In the genomic region with DNA sequence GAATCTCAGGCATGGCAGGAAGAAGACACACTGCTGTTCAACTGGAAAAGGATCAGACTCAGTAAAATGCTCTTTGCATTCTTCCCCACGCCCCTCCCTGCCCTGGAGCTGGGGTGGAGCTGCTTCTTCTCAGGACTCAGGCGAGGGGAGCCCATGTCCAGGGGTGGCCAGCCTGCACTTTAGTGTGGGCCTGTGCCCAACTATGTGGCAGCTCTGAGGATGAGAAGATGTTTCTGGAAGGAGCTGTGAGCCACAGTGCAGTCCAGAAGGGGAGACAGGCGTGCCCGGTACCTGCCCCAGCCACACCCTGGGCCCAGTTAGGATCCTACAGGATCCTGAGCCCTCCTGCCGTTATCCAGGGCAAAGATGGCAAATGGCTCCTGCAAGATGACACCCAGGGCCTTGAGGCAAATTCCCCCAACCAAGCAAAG, we compare ENCODE assay signal across 13 cellular contexts.
A peak's percentile ranks its signal among the peaks of the same experiment; 100 is the strongest.
DNase-seq lines count a peak whose midpoint lies in the region; ATAC-seq and TF ChIP-seq lines count a peak whose summit lies in the region.
"Had no signal": no experiment of that assay in that cellular context is flagged by ENCODE, and none has a peak within 500 bp of the region (broad histone marks: within the 10 kb centered on the region; RNA-seq: fewer than 3 reads in every experiment).

No MANE protein-coding gene starts in this region.

- H3K27ac ChIP-seq in upper lobe of right lung (no peak overlapping the region), tibial nerve (no peak overlapping the region)

- peaks cover 5% of the 10 kb centered on the region for H3K36me3 ChIP-seq in upper lobe of right lung
- H3K36me3 ChIP-seq in tibial nerve = peaks cover 0 to 19% (median 0%) of the 10 kb centered on the region in 3 donors

- no peaks in the 10 kb centered on the region for H3K27me3 Mint-ChIP-seq in activated naive CD4-positive, alpha-beta T cell treated with anti-CD3 and anti-CD28 coated beads, Interleukin-2, amount 10 ng/mL, durations not matched to agents 7 days and 5 days
- H3K27me3 Mint-ChIP-seq: B cell, naive B cell had no signal

- CTCF ChIA-PET in activated naive CD4-positive, alpha-beta T cell treated with anti-CD3 and anti-CD28 coated beads, Interleukin-2, amount 10 ng/mL, durations not matched to agents 7 days and 5 days (lab: Charles Lee) = no interaction called here

- H3K4me3 ChIP-seq in astrocyte of the spinal cord (ENCODE audit: low read depth, low read length) (no peak overlapping the region), upper lobe of right lung (no peak overlapping the region), tibial nerve (no peak overlapping the region)

- peaks cover 58% of the 10 kb centered on the region for H3K4me1 Mint-ChIP-seq in activated naive CD4-positive, alpha-beta T cell treated with anti-CD3 and anti-CD28 coated beads, Interleukin-2, amount 10 ng/mL, durations not matched to agents 7 days and 5 days

- 54 to 69% methylated on average over 2 to 5 of the region's 5 CpGs for WGBS in tibial nerve, 2 donors

- H3K9me3 Mint-ChIP-seq in activated naive CD4-positive, alpha-beta T cell treated with anti-CD3 and anti-CD28 coated beads, Interleukin-2, amount 50 U/mL, for 72 hours = no peaks in the 10 kb centered on the region
- no peaks in the 10 kb centered on the region for H3K9me3 Mint-ChIP-seq in activated naive CD4-positive, alpha-beta T cell treated with anti-CD3 and anti-CD28 coated beads, Interleukin-2, amount 10 ng/mL, durations not matched to agents 7 days and 5 days
- H3K9me3 Mint-ChIP-seq: activated T-helper 1 cell treated with anti-CD3 and anti-CD28 coated beads, Interleukin-12 subunit alpha, Interleukin-12 subunit beta, Interleukin-2, Interleukin-4 antibody, amounts not matched to agents 30 ng/mL and 10 ng/mL and 1 ng/mL, durations not matched to agents 14 hours and 24 hours and 36 hours; naive B cell had no signal

- peak overlapping the region; percentile 55 to 68 for H3K27ac Mint-ChIP-seq in activated naive CD4-positive, alpha-beta T cell treated with anti-CD3 and anti-CD28 coated beads, Interleukin-2, amount 50 U/mL, for 72 hours
- H3K27ac Mint-ChIP-seq in activated naive CD4-positive, alpha-beta T cell treated with anti-CD3 and anti-CD28 coated beads, Interleukin-2, amount 10 ng/mL, durations not matched to agents 7 days and 5 days = no peak overlapping the region
- H3K27ac Mint-ChIP-seq: activated T-helper 1 cell treated with anti-CD3 and anti-CD28 coated beads, Interleukin-12 subunit alpha, Interleukin-12 subunit beta, Interleukin-2, Interleukin-4 antibody, amounts not matched to agents 30 ng/mL and 10 ng/mL and 1 ng/mL, durations not matched to agents 14 hours and 24 hours and 36 hours; B cell had no signal

- TF ChIP-seq EP300 in tibial nerve (IDR thresholded peaks at IDR 0.05) = no peak

- no peak for DNase-seq in activated naive CD4-positive, alpha-beta T cell treated with anti-CD3 and anti-CD28 coated beads, Interleukin-2, amount 50 U/mL, for 72 hours (ENCODE audit: low spot score in 2 of 2)
- no peak for DNase-seq in activated naive CD4-positive, alpha-beta T cell treated with anti-CD3 and anti-CD28 coated beads, Interleukin-2, amount 10 ng/mL, durations not matched to agents 7 days and 5 days
- DNase-seq in astrocyte of the spinal cord (ENCODE audit: low read depth, low spot score) = peak; percentile 55
- no peak for DNase-seq in left colon
- no peak for DNase-seq in upper lobe of right lung
- no peak for DNase-seq in tibial nerve (ENCODE audit: low spot score in 2 of 2)
- DNase-seq in NCI-H748 (lab: John Stamatoyannopoulos, UW; ENCODE audit: unreplicated experiment) = no peak
- DNase-seq in activated effector memory CD4-positive, alpha-beta T cell treated with Interleukin-2 at 50 U/mL for 16 hours = no peak
- DNase-seq: naive B cell; NCI-H1417 treated with DMSO at 0.1 percent for 48 hours; stimulated activated CD4-positive, alpha-beta T cell treated with anti-CD3 and anti-CD28 coated beads, Interleukin-1b, Interleukin-23, amount 100 ng/mL, for 48 hours had no signal

- H3K36me3 Mint-ChIP-seq in activated naive CD4-positive, alpha-beta T cell treated with anti-CD3 and anti-CD28 coated beads, Interleukin-2, amount 50 U/mL, for 72 hours = peaks cover 0 to 7% of the 10 kb centered on the region in 2 donors
- H3K36me3 Mint-ChIP-seq in activated naive CD4-positive, alpha-beta T cell treated with anti-CD3 and anti-CD28 coated beads, Interleukin-2, amount 10 ng/mL, durations not matched to agents 7 days and 5 days = peaks cover 26% of the 10 kb centered on the region
- H3K36me3 Mint-ChIP-seq: naive B cell had no signal

- intact Hi-C loops in left colon (cut with DNase I, micrococcal nuclease) (no loop called here), upper lobe of right lung (cut with DNase I) (no loop called here)

- no peaks in the 10 kb centered on the region for H3K9me3 ChIP-seq in upper lobe of right lung
- no peaks in the 10 kb centered on the region for H3K9me3 ChIP-seq in tibial nerve

- TF ChIP-seq POLR2A in tibial nerve (IDR thresholded peaks at IDR 0.05) = no peak

- H3K4me3 Mint-ChIP-seq in activated naive CD4-positive, alpha-beta T cell treated with anti-CD3 and anti-CD28 coated beads, Interleukin-2, amount 10 ng/mL, durations not matched to agents 7 days and 5 days = no peak overlapping the region
- H3K4me3 Mint-ChIP-seq: activated T-helper 1 cell treated with anti-CD3 and anti-CD28 coated beads, Interleukin-12 subunit alpha, Interleukin-12 subunit beta, Interleukin-2, Interleukin-4 antibody, amounts not matched to agents 30 ng/mL and 10 ng/mL and 1 ng/mL, durations not matched to agents 14 hours and 24 hours and 36 hours; B cell had no signal

- H3K27me3 ChIP-seq in upper lobe of right lung = no peaks in the 10 kb centered on the region
- H3K27me3 ChIP-seq in tibial nerve = no peaks in the 10 kb centered on the region

- no peak for TF ChIP-seq CTCF in astrocyte of the spinal cord (IDR thresholded peaks at IDR 0.05; ENCODE audit: low read depth, low read length)
- TF ChIP-seq CTCF in upper lobe of right lung (IDR thresholded peaks at IDR 0.05) = no peak
- no peak for TF ChIP-seq CTCF in tibial nerve (IDR thresholded peaks at IDR 0.05)

- H3K4me1 ChIP-seq in upper lobe of right lung (peaks cover 47% of the 10 kb centered on the region), tibial nerve (peaks cover 0 to 87% (median 24%) of the 10 kb centered on the region in 4 donors)

- ATAC-seq in activated naive CD4-positive, alpha-beta T cell treated with anti-CD3 and anti-CD28 coated beads, Interleukin-2, amount 50 U/mL, for 72 hours = no peak
- peak; percentile 24 for ATAC-seq in left colon
- ATAC-seq in upper lobe of right lung = peak; percentile 36

- in situ Hi-C loops in astrocyte of the spinal cord (cut with HindIII; ENCODE audit: low sequenced_read_pairs) = no loop called here

Comparison
In these comparisons a context has a peak if more than half of its experiments do, and no peak if none do; other contexts are left out.
1. ATAC-seq: peak in left colon (single experiment) and upper lobe of right lung (single experiment); none in activated naive CD4-positive, alpha-beta T cell treated with anti-CD3 and anti-CD28 coated beads, Interleukin-2, amount 50 U/mL, for 72 hours (0 of 2).